8 cellular contexts compared by ENCODE assay signal in the genomic region with DNA sequence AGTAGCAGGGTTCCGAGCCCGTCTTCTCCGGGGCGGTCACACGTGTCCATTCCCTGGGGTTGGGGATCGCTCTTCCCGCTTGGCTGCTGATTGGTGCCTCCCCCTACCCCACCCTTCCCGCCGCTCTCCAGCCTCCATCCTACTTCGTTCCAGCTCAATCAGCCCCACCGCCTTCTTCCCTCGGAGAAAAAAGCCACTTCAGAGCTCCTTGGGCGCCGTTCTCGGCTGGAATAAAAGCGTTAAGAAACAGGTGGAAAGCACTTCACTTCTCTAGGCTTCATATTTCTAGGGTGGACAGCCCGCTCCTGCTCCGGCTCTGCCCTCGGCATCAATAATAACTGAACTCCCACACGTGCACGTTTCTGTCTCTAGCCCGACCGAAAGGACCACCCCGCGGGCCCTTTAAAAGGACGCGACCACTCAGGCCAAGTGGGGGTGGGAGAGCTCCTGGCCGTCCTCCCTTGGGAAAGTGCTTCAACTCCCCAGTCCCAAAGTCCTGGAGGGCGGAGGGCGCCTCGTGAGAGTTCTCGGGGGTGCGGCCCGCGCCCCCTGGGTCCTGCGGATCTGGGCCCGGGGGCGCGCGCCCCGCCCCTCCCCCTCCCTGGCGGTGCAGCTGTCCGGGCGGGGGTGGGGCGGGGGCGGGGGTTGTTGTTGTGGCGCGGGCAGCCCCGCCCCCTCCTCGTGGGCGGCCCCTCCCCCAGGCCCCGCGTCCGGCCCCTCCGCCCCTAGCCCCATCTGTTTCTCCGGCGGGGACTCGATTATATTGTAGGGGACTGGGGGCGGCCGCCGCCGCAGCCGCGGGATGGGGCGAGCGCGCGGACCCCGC. TPM values are rescaled to one million over a fixed set of nuclear protein-coding genes. Genes with fewer than 3 reads are reported as not detected.
DNase-seq lines count a peak whose midpoint lies in the region; ATAC-seq and TF ChIP-seq lines count a peak whose summit lies in the region.

A gene (plus strand): TSS at position 734 of the 826 bp plus-strand sequence. CDS start 324 bp downstream, outside the sequence.

- dilution Hi-C loops in mammary epithelial cell (cut with HindIII; ENCODE audit: low sequenced_read_pairs), result loop anchor here (5.0 kb wide), 1 partner anchor 68 kb away; no protein-coding TSS in a partner anchor

- 9% methylated on average over 4 of the region's 69 CpGs for WGBS in mammary epithelial cell (ENCODE audit: low coverage, missing lambda C conversion rate)

- no peaks in the 10 kb centered on the region for H3K36me3 Mint-ChIP-seq in stimulated activated memory B cell treated with anti-CD40 and anti-IgM and Interleukin-4, amounts not matched to agents 10 μg/mL and 1 μg/mL and 100 μg/mL, for 72 hours

- H3K4me3 Mint-ChIP-seq in stimulated activated memory B cell treated with anti-CD40 and anti-IgM and Interleukin-4, amounts not matched to agents 10 μg/mL and 1 μg/mL and 100 μg/mL, for 72 hours, result peak within 1 kb of the TSS; percentile 65

- no peaks in the 10 kb centered on the region for H3K79me2 ChIP-seq in mammary epithelial cell (ENCODE audit: insufficient read depth, low read length)

- H3K27me3 Mint-ChIP-seq in stimulated activated memory B cell treated with anti-CD40 and anti-IgM and Interleukin-4, amounts not matched to agents 10 μg/mL and 1 μg/mL and 100 μg/mL, for 72 hours, result peaks cover 67% of the 10 kb centered on the region

- peak; percentile 41 for ATAC-seq in stimulated activated memory B cell treated with anti-CD40 and anti-IgM and Interleukin-4, amounts not matched to agents 10 μg/mL and 1 μg/mL and 100 μg/mL, for 72 hours
- ATAC-seq in GM21528 (IDR thresholded peaks at IDR 0.05; ENCODE audit: low FRiP score, unreplicated experiment) (no peak), HG02798 (IDR thresholded peaks at IDR 0.05; ENCODE audit: poor library complexity, unreplicated experiment) (no peak)

- in situ Hi-C loops in mammary epithelial cell (cut with MboI; ENCODE audit: low sequenced_read_pairs in 2 of 2), result no loop called here

- H3K9ac ChIP-seq in mammary epithelial cell (ENCODE audit: insufficient read depth, low read length), result no peak within 1 kb of the TSS

- no peak within 1 kb of the TSS for H2AFZ ChIP-seq in mammary epithelial cell (ENCODE audit: low read depth, low read length)

- no peaks in the 10 kb centered on the region for H4K20me1 ChIP-seq in mammary epithelial cell (ENCODE audit: insufficient read depth, low read length)

- H3K9me3 ChIP-seq in mammary epithelial cell (replicated peaks; ENCODE audit: insufficient read depth, low read length), result no peaks in the 10 kb centered on the region

- H3K4me2 ChIP-seq in mammary epithelial cell (ENCODE audit: insufficient read depth, low read depth, low read length), result peak within 1 kb of the TSS; percentile 54

- TF ChIP-seq CTCF in mammary epithelial cell (conservative IDR thresholded peaks at IDR 0.05 in 1 of 2, IDR thresholded peaks at IDR 0.05 in 1 of 2; ENCODE audit: extremely low read depth in 1 of 2, insufficient read depth in 1 of 2, low read depth in 1 of 2, low read length in 2 of 2), result no peak

- BruUV-seq in mammary epithelial cell (replicated peaks; lab: Mats Ljungman, UMichigan), result no TSS peak

- peak; percentile 59 for DNase-seq in activated CD8-positive, alpha-beta memory T cell treated with anti-CD3 and anti-CD28 coated beads for 24 hours
- DNase-seq in activated CD8-positive, alpha-beta memory T cell treated with anti-CD3 and anti-CD28 coated beads, Interleukin-2, amount 50 U/mL, for 4 hours, result no peak
- DNase-seq in NCI-H774 (lab: John Stamatoyannopoulos, UW), result peak; percentile 25
- no peak for DNase-seq in mammary epithelial cell

- H3K27ac ChIP-seq in mammary epithelial cell (ENCODE audit: insufficient read depth, low read depth, low read length), result no peak within 1 kb of the TSS
- H3K27ac ChIP-seq in layer of hippocampus (ENCODE audit: low read depth, low read length), result peak within 1 kb of the TSS; percentile 90

- H3K36me3 ChIP-seq in mammary epithelial cell (ENCODE audit: insufficient read depth, low read length), result no peaks in the 10 kb centered on the region

- no peaks in the 10 kb centered on the region for H3K9me3 Mint-ChIP-seq in stimulated activated memory B cell treated with anti-CD40 and anti-IgM and Interleukin-4, amounts not matched to agents 10 μg/mL and 1 μg/mL and 100 μg/mL, for 72 hours

- H3K4me1 ChIP-seq in mammary epithelial cell (ENCODE audit: insufficient read depth, low read length), result no peaks in the 10 kb centered on the region

- CTCF ChIA-PET in mammary epithelial cell (lab: Charles Lee; ENCODE audit: low non-redundant PET), result no interaction called here

- intact Hi-C loops in mammary epithelial cell (cut with micrococcal nuclease), result loop anchor here (10.0 kb wide), 1 partner anchor 294 kb away; no protein-coding TSS in a partner anchor

- H3K4me3 ChIP-seq in mammary epithelial cell (replicated peaks in 1 of 3; ENCODE audit: insufficient read depth in 1 of 3, low read depth in 2 of 3, low read length in 3 of 3), result no peak within 1 kb of the TSS

- no peak within 1 kb of the TSS for H3K27ac Mint-ChIP-seq in stimulated activated memory B cell treated with anti-CD40 and anti-IgM and Interleukin-4, amounts not matched to agents 10 μg/mL and 1 μg/mL and 100 μg/mL, for 72 hours

- H3K4me1 Mint-ChIP-seq in stimulated activated memory B cell treated with anti-CD40 and anti-IgM and Interleukin-4, amounts not matched to agents 10 μg/mL and 1 μg/mL and 100 μg/mL, for 72 hours, result peaks cover 33% of the 10 kb centered on the region

- H3K27me3 ChIP-seq in mammary epithelial cell (ENCODE audit: insufficient read depth, low read length) (peaks cover 24% of the 10 kb centered on the region), layer of hippocampus (ENCODE audit: control insufficient read depth, insufficient read depth, low read length) (no peaks in the 10 kb centered on the region)

RNA-seq across cellular contexts. Expression of the gene that starts here (rescaled TPM):
- under 1 TPM in 1 of 2 donors, not detected in 1; 0.50 TPM for total RNA-seq in mammary epithelial cell
- under 0.01 TPM for polyA plus RNA-seq in mammary epithelial cell
- polyA minus RNA-seq in mammary epithelial cell, result not detected

Comparison
In these comparisons a context has a peak if more than half of its experiments do, and no peak if none do; other contexts are left out.
1. DNase-seq: peak in activated CD8-positive, alpha-beta memory T cell treated with anti-CD3 and anti-CD28 coated beads for 24 hours (single experiment) and NCI-H774 (single experiment); none in activated CD8-positive, alpha-beta memory T cell treated with anti-CD3 and anti-CD28 coated beads, Interleukin-2, amount 50 U/mL, for 4 hours (single experiment) and mammary epithelial cell (single experiment).